In genomic region chr6:134511984-134512383, GRCh38 we compare ENCODE assay signal across 21 cellular contexts.
"Had no signal": no experiment of that assay in that cellular context is flagged by ENCODE, and none has a peak within 500 bp of the region (broad histone marks: within the 10 kb centered on the region; RNA-seq: fewer than 3 reads in every experiment).

No MANE protein-coding gene starts in this region.

- H3K9me3 Mint-ChIP-seq: activated T-cell treated with anti-CD3 and anti-CD28 coated beads, Interleukin-2, amount 50 U/mL, for 72 hours; natural killer cell; stimulated activated naive B cell treated with anti-CD40 and anti-IgM and Interleukin-4, amounts not matched to agents 10 μg/mL and 1 μg/mL and 100 μg/mL, for 72 hours; T-helper 1 cell treated with Interleukin-12 subunit alpha and Interleukin-12 subunit beta and Interleukin-4 antibody, amounts not matched to agents 30 μg/mL and 1 μg/mL, for 36 hours; WTC11 had no signal

- H3K4me1 ChIP-seq: uterus had no signal

- H3K4me1 Mint-ChIP-seq: natural killer cell had no signal

- H3K27me3 Mint-ChIP-seq: stimulated activated naive B cell treated with anti-CD40 and anti-IgM and Interleukin-4, amounts not matched to agents 10 μg/mL and 1 μg/mL and 100 μg/mL, for 72 hours had no signal

- H3K27ac Mint-ChIP-seq: activated CD8-positive, alpha-beta T cell treated with anti-CD3 and anti-CD28 coated beads, Interleukin-2, amount 10 ng/mL, durations not matched to agents 7 days and 5 days; activated naive CD4-positive, alpha-beta T cell treated with anti-CD3 and anti-CD28 coated beads, Interleukin-2, amount 50 U/mL, for 72 hours; activated T-cell treated with anti-CD3 and anti-CD28 coated beads, Interleukin-2, amount 50 U/mL, for 72 hours; natural killer cell; stimulated activated naive B cell treated with anti-CD40 and anti-IgM and Interleukin-4, amounts not matched to agents 10 μg/mL and 1 μg/mL and 100 μg/mL, for 72 hours; T-helper 1 cell treated with Interleukin-12 subunit alpha and Interleukin-12 subunit beta and Interleukin-4 antibody, amounts not matched to agents 30 μg/mL and 1 μg/mL, for 36 hours; WTC11 had no signal

- H3K4me3 ChIP-seq: body of pancreas, coronary artery, tibial artery, uterus had no signal

- H3K36me3 Mint-ChIP-seq: activated naive CD4-positive, alpha-beta T cell treated with anti-CD3 and anti-CD28 coated beads, Interleukin-2, amount 50 U/mL, for 72 hours; natural killer cell; stimulated activated naive B cell treated with anti-CD40 and anti-IgM and Interleukin-4, amounts not matched to agents 10 μg/mL and 1 μg/mL and 100 μg/mL, for 72 hours; WTC11 had no signal

- H3K27ac ChIP-seq: coronary artery, tibial artery, uterus had no signal

- H3K4me3 Mint-ChIP-seq: activated CD8-positive, alpha-beta T cell treated with anti-CD3 and anti-CD28 coated beads, Interleukin-2, amount 10 ng/mL, durations not matched to agents 7 days and 5 days; activated T-cell treated with anti-CD3 and anti-CD28 coated beads, Interleukin-2, amount 50 U/mL, for 72 hours; natural killer cell; stimulated activated naive B cell treated with anti-CD40 and anti-IgM and Interleukin-4, amounts not matched to agents 10 μg/mL and 1 μg/mL and 100 μg/mL, for 72 hours; T-helper 1 cell treated with Interleukin-12 subunit alpha and Interleukin-12 subunit beta and Interleukin-4 antibody, amounts not matched to agents 30 μg/mL and 1 μg/mL, for 36 hours; WTC11 had no signal

- DNase-seq: activated CD4-positive, alpha-beta T cell treated with anti-CD3 and anti-CD28 coated beads for 48 hours; activated CD8-positive, alpha-beta memory T cell treated with anti-CD3 and anti-CD28 coated beads, Interleukin-2, amount 50 U/mL, for 48 hours; activated CD8-positive, alpha-beta T cell treated with anti-CD3 and anti-CD28 coated beads, Interleukin-2, amount 10 ng/mL, durations not matched to agents 7 days and 5 days; activated gamma-delta T cell; activated T-cell treated with anti-CD3 and anti-CD28 coated beads, Interleukin-2, amount 50 U/mL, for 72 hours; body of pancreas; central memory CD4-positive, alpha-beta T cell; effector CD8-positive, alpha-beta T cell; glutamatergic neuron; left colon; mammary epithelial cell; natural killer cell; stimulated activated CD4-positive, alpha-beta T cell treated with anti-CD3 and anti-CD28 coated beads, Interleukin-4, amount 100 ng/mL, for 1 hour; stimulated activated naive B cell treated with anti-CD40 and anti-IgM and Interleukin-4, amounts not matched to agents 10 μg/mL and 1 μg/mL and 100 μg/mL, for 72 hours; tibial artery; uterus had no signal

- ATAC-seq: activated CD8-positive, alpha-beta T cell treated with anti-CD3 and anti-CD28 coated beads, Interleukin-2, amount 10 ng/mL, durations not matched to agents 7 days and 5 days; activated naive CD4-positive, alpha-beta T cell treated with anti-CD3 and anti-CD28 coated beads, Interleukin-2, amount 50 U/mL, for 72 hours; activated T-cell treated with anti-CD3 and anti-CD28 coated beads, Interleukin-2, amount 50 U/mL, for 72 hours; body of pancreas; left colon; natural killer cell; stimulated activated naive B cell treated with anti-CD40 and anti-IgM and Interleukin-4, amounts not matched to agents 10 μg/mL and 1 μg/mL and 100 μg/mL, for 72 hours; WTC11 had no signal

- H3K9me3 ChIP-seq: body of pancreas, tibial artery, uterus had no signal

- FAIRE-seq: TTC549 had no signal
